In the genomic region with DNA sequence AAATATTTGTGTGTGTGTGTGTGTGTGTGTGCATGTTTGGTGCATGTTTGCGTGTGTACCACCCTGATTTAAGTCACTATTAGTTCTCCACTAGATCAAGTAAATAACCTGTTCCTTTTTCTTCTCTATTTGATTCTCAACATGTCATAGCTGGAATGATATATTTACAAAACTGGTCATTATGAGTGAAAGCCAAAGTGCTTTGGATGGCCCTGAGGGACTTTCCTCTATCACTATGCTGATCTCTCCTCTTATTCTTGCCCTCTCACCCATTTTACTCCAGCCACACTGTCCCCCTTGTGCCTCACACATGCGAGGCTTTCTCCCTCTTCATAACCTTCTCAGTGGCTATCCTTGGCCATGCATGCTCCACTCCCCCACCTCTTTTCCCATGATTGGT, we compare ENCODE assay signal across 21 cellular contexts.
"Had no signal": no experiment of that assay in that cellular context is flagged by ENCODE, and none has a peak within 500 bp of the region (broad histone marks: within the 10 kb centered on the region; RNA-seq: fewer than 3 reads in every experiment).

No MANE protein-coding gene starts in this region.

- H3K27ac ChIP-seq: epithelial cell of prostate, heart right ventricle, lower lobe of right lung, parathyroid adenoma, right lobe of liver, transverse colon had no signal

- FAIRE-seq: kidney, small intestine, urothelium cell line had no signal

- H3K9me3 ChIP-seq: heart right ventricle, lower lobe of right lung, right lobe of liver, transverse colon had no signal

- ATAC-seq: activated naive CD4-positive, alpha-beta T cell treated with anti-CD3 and anti-CD28 coated beads, Interleukin-2, amount 50 U/mL, for 72 hours; activated T-helper 17 cell treated with anti-CD3 and anti-CD28 coated beads, Interleukin-2, amount 50 U/mL, for 72 hours; heart right ventricle; lower lobe of right lung; right lobe of liver; stimulated activated effector memory CD8-positive, alpha-beta T cell treated with anti-CD3 and anti-CD28 coated beads, Interleukin-12 subunit alpha, Interleukin-12 subunit beta, amount 100 ng/mL, for 72 hours; stimulated activated naive CD8-positive, alpha-beta T cell treated with anti-CD3 and anti-CD28 coated beads, Interleukin-15, amount 100 ng/mL, for 72 hours had no signal

- DNase-seq: activated CD8-positive, alpha-beta memory T cell treated with anti-CD3 and anti-CD28 coated beads, Interleukin-2, amount 50 U/mL, for 4 hours; activated T-cell treated with anti-CD3 and anti-CD28 coated beads, Interleukin-2, amount 50 U/mL, for 24 hours; aorta; foreskin fibroblast; heart right ventricle; kidney; lower lobe of right lung; mesendoderm; naive B cell; nucleus accumbens; right lobe of liver; small intestine; stimulated activated CD4-positive, alpha-beta T cell treated with anti-CD3 and anti-CD28 coated beads, Interleukin-2, amount 100 ng/mL, for 24 hours; stimulated activated naive CD8-positive, alpha-beta T cell treated with anti-CD3 and anti-CD28 coated beads, Interleukin-15, amount 100 ng/mL, for 72 hours; transverse colon had no signal

- H3K4me3 ChIP-seq: heart right ventricle, lower lobe of right lung, right lobe of liver, transverse colon had no signal

- H3K27me3 ChIP-seq: right lobe of liver, transverse colon had no signal

- H3K4me1 ChIP-seq: heart right ventricle, lower lobe of right lung, parathyroid adenoma, right lobe of liver, transverse colon had no signal

- H3K36me3 ChIP-seq: heart right ventricle, lower lobe of right lung, right lobe of liver, transverse colon had no signal
